1 cellular context compared by ENCODE assay signal in genomic region chr11:65315866-65316233, GRCh38.
TF ChIP-seq lines count a peak whose summit lies in the region.

No MANE protein-coding gene starts in this region.

TF ChIP-seq in GM12878, 131 proteins besides CTCF, POLR2A, EP300 and RAD21:
- TF ChIP-seq SUZ12 (IDR thresholded peaks at IDR 0.05; ENCODE audit: unreplicated experiment) (no peak), BACH1 (IDR thresholded peaks at IDR 0.05; ENCODE audit: borderline replicate concordance) (no peak), HCFC1 (IDR thresholded peaks at IDR 0.05; ENCODE audit: low read length) (no peak), ZBTB40 (IDR thresholded peaks at IDR 0.05; ENCODE audit: borderline replicate concordance) (no peak), JUND (IDR thresholded peaks at IDR 0.05; ENCODE audit: low read depth, low read length) (no peak), IRF4 (IDR thresholded peaks at IDR 0.05; ENCODE audit: low read depth, low read length) (no peak), ZBTB33 (IDR thresholded peaks at IDR 0.05) (peak; percentile 96)
